In genomic region chr2:48120759-48121242, GRCh38 we compare ENCODE assay signal across 16 cellular contexts.
DNase-seq lines count a peak whose midpoint lies in the region; ATAC-seq and TF ChIP-seq lines count a peak whose summit lies in the region.
"Had no signal": no experiment of that assay in that cellular context is flagged by ENCODE, and none has a peak within 500 bp of the region (broad histone marks: within the 10 kb centered on the region; RNA-seq: fewer than 3 reads in every experiment).

No MANE protein-coding gene starts in this region.

- no peaks in the 10 kb centered on the region for H3K36me3 ChIP-seq in PC-9 (ENCODE audit: low read depth)
- H3K36me3 ChIP-seq: brain microvascular endothelial cell, SJSA1 had no signal

- TF ChIP-seq CTCF in PC-9 (conservative IDR thresholded peaks at IDR 0.05), result no peak
- TF ChIP-seq CTCF in choroid plexus epithelial cell (conservative IDR thresholded peaks at IDR 0.05; ENCODE audit: low read depth, low read length), result no peak
- no peak for TF ChIP-seq CTCF in endothelial cell (IDR thresholded peaks at IDR 0.05; ENCODE audit: unreplicated experiment)

- H3K4me2 ChIP-seq in PC-9, result no peak overlapping the region

- peak overlapping the region; percentile 24; the same call in 1 of the 2 replicates for H3K27ac ChIP-seq in PC-9
- H3K27ac ChIP-seq: brain microvascular endothelial cell, SJSA1 had no signal

- no peaks in the 10 kb centered on the region for H3F3A ChIP-seq in PC-9 (ENCODE audit: insufficient read depth, low read depth)

- POLR2A ChIA-PET in PC-9 (lab: Charles Lee; ENCODE audit: unreplicated experiment), result interaction anchor here (0.5 kb wide), 1 partner anchor 267 kb away, joined by 4 read pairs; no protein-coding TSS in a partner anchor

- H4K20me1 ChIP-seq in PC-9 (ENCODE audit: insufficient read depth), result no peaks in the 10 kb centered on the region

- peaks cover 1% of the 10 kb centered on the region for H3K36me3 Mint-ChIP-seq in activated CD8-positive, alpha-beta memory T cell treated with anti-CD3 and anti-CD28 coated beads, Interleukin-2, amount 10 ng/mL, durations not matched to agents 7 days and 5 days
- no peaks in the 10 kb centered on the region for H3K36me3 Mint-ChIP-seq in stimulated activated effector memory CD8-positive, alpha-beta T cell treated with anti-CD3 and anti-CD28 coated beads, Interleukin-12 subunit alpha, Interleukin-12 subunit beta, amount 100 ng/mL, for 72 hours
- no peaks in the 10 kb centered on the region for H3K36me3 Mint-ChIP-seq in endothelial cell (ENCODE audit: low read depth, unreplicated experiment)
- H3K36me3 Mint-ChIP-seq: natural killer cell had no signal

- H3K4me1 ChIP-seq in PC-9 (replicated peaks; ENCODE audit: insufficient read depth), result peaks cover 7% of the 10 kb centered on the region; the same call in 1 of the 2 replicates
- H3K4me1 ChIP-seq: SJSA1 had no signal

- H2AFZ ChIP-seq in PC-9, result no peak overlapping the region

- DNase-seq in activated CD8-positive, alpha-beta memory T cell treated with anti-CD3 and anti-CD28 coated beads, Interleukin-2, amount 10 ng/mL, durations not matched to agents 7 days and 5 days, result no peak
- DNase-seq in activated CD8-positive, alpha-beta memory T cell treated with anti-CD3 and anti-CD28 coated beads for 24 hours, result no peak
- no peak for DNase-seq in PC-9
- peak; percentile 23 for DNase-seq in choroid plexus epithelial cell (ENCODE audit: low read depth)
- no peak for DNase-seq in stimulated activated effector memory CD8-positive, alpha-beta T cell treated with anti-CD3 and anti-CD28 coated beads, Interleukin-12 subunit alpha, Interleukin-12 subunit beta, amount 100 ng/mL, for 72 hours (ENCODE audit: low spot score in 2 of 2)
- DNase-seq in NCI-H2227 treated with DMSO at 0.1 percent for 48 hours (lab: John Stamatoyannopoulos, UW), result no peak
- no peak for DNase-seq in endothelial cell (ENCODE audit: low spot score)
- DNase-seq: activated naive CD4-positive, alpha-beta T cell treated with Interleukin-2 at 50 U/mL for 16 hours; brain microvascular endothelial cell; left ventricle myocardium superior; MM.1S; natural killer cell; NCI-H748 treated with DMSO at 0.1 percent for 48 hours; substantia nigra had no signal

- H3K4me3 Mint-ChIP-seq in activated CD8-positive, alpha-beta memory T cell treated with anti-CD3 and anti-CD28 coated beads, Interleukin-2, amount 10 ng/mL, durations not matched to agents 7 days and 5 days, result no peak overlapping the region
- no peak overlapping the region for H3K4me3 Mint-ChIP-seq in stimulated activated effector memory CD8-positive, alpha-beta T cell treated with anti-CD3 and anti-CD28 coated beads, Interleukin-12 subunit alpha, Interleukin-12 subunit beta, amount 100 ng/mL, for 72 hours
- H3K4me3 Mint-ChIP-seq in endothelial cell (ENCODE audit: unreplicated experiment), result no peak overlapping the region
- H3K4me3 Mint-ChIP-seq: natural killer cell had no signal

- ATAC-seq in activated CD8-positive, alpha-beta memory T cell treated with anti-CD3 and anti-CD28 coated beads, Interleukin-2, amount 10 ng/mL, durations not matched to agents 7 days and 5 days, result peak; percentile 53
- peak; percentile 72 for ATAC-seq in stimulated activated effector memory CD8-positive, alpha-beta T cell treated with anti-CD3 and anti-CD28 coated beads, Interleukin-12 subunit alpha, Interleukin-12 subunit beta, amount 100 ng/mL, for 72 hours
- no peak for ATAC-seq in GM19395 (IDR thresholded peaks at IDR 0.05; ENCODE audit: unreplicated experiment)
- ATAC-seq: left ventricle myocardium superior had no signal

- H3K9me3 ChIP-seq in PC-9 (ENCODE audit: insufficient read depth, low read depth), result no peaks in the 10 kb centered on the region; the same call in 1 of the 2 replicates
- H3K9me3 ChIP-seq: SJSA1 had no signal

- no peaks in the 10 kb centered on the region for H3K9me2 ChIP-seq in PC-9 (ENCODE audit: insufficient read depth)

- BruUV-seq in PC-9 (replicated peaks; lab: Mats Ljungman, UMichigan), result no TSS peak

- intact Hi-C loops in PC-9 (cut with micrococcal nuclease; ENCODE audit: unreplicated experiment), result no loop called here

- H3K9me3 Mint-ChIP-seq in activated CD8-positive, alpha-beta memory T cell treated with anti-CD3 and anti-CD28 coated beads, Interleukin-2, amount 10 ng/mL, durations not matched to agents 7 days and 5 days (ENCODE audit: low read depth), result no peaks in the 10 kb centered on the region
- H3K9me3 Mint-ChIP-seq in stimulated activated effector memory CD8-positive, alpha-beta T cell treated with anti-CD3 and anti-CD28 coated beads, Interleukin-12 subunit alpha, Interleukin-12 subunit beta, amount 100 ng/mL, for 72 hours, result no peaks in the 10 kb centered on the region
- no peaks in the 10 kb centered on the region for H3K9me3 Mint-ChIP-seq in endothelial cell (ENCODE audit: unreplicated experiment)
- H3K9me3 Mint-ChIP-seq: natural killer cell had no signal

- no peaks in the 10 kb centered on the region for H3K27me3 Mint-ChIP-seq in activated CD8-positive, alpha-beta memory T cell treated with anti-CD3 and anti-CD28 coated beads, Interleukin-2, amount 10 ng/mL, durations not matched to agents 7 days and 5 days
- H3K27me3 Mint-ChIP-seq in endothelial cell (ENCODE audit: unreplicated experiment), result no peaks in the 10 kb centered on the region

- peak overlapping the region; percentile 0 for H3K27ac Mint-ChIP-seq in activated CD8-positive, alpha-beta memory T cell treated with anti-CD3 and anti-CD28 coated beads, Interleukin-2, amount 10 ng/mL, durations not matched to agents 7 days and 5 days
- no peak overlapping the region for H3K27ac Mint-ChIP-seq in stimulated activated effector memory CD8-positive, alpha-beta T cell treated with anti-CD3 and anti-CD28 coated beads, Interleukin-12 subunit alpha, Interleukin-12 subunit beta, amount 100 ng/mL, for 72 hours
- no peak overlapping the region for H3K27ac Mint-ChIP-seq in endothelial cell (ENCODE audit: unreplicated experiment)
- H3K27ac Mint-ChIP-seq: natural killer cell had no signal

- no peaks in the 10 kb centered on the region for H3K79me2 ChIP-seq in PC-9 (ENCODE audit: low read depth)

- H3K27me3 ChIP-seq in PC-9 (ENCODE audit: insufficient read depth, low read depth), result no peaks in the 10 kb centered on the region
- H3K27me3 ChIP-seq: brain microvascular endothelial cell, SJSA1 had no signal

- CTCF ChIA-PET in activated CD8-positive, alpha-beta memory T cell treated with anti-CD3 and anti-CD28 coated beads, Interleukin-2, amount 10 ng/mL, durations not matched to agents 7 days and 5 days (lab: Charles Lee), result no interaction called here
- CTCF ChIA-PET in PC-9 (lab: Charles Lee), result no interaction called here

- H3K4me3 ChIP-seq in PC-9 (no peak overlapping the region), choroid plexus epithelial cell (ENCODE audit: low read depth, low read length) (no peak overlapping the region)
- H3K4me3 ChIP-seq: SJSA1 had no signal

- peaks cover 29% of the 10 kb centered on the region for H3K4me1 Mint-ChIP-seq in activated CD8-positive, alpha-beta memory T cell treated with anti-CD3 and anti-CD28 coated beads, Interleukin-2, amount 10 ng/mL, durations not matched to agents 7 days and 5 days
- H3K4me1 Mint-ChIP-seq in stimulated activated effector memory CD8-positive, alpha-beta T cell treated with anti-CD3 and anti-CD28 coated beads, Interleukin-12 subunit alpha, Interleukin-12 subunit beta, amount 100 ng/mL, for 72 hours, result peaks cover 5% of the 10 kb centered on the region
- H3K4me1 Mint-ChIP-seq in endothelial cell (ENCODE audit: unreplicated experiment), result no peaks in the 10 kb centered on the region
- H3K4me1 Mint-ChIP-seq: natural killer cell had no signal
